ENCODE assay signal across 20 cellular contexts in genomic region chr3:184306573-184306972, GRCh38. TPM values are rescaled to one million over a fixed set of nuclear protein-coding genes. Genes with fewer than 3 reads are reported as not detected.
DNase-seq lines count a peak whose midpoint lies in the region; FAIRE-seq and TF ChIP-seq lines count a peak whose summit lies in the region.
"Had no signal": no experiment of that assay in that cellular context is flagged by ENCODE, and none has a peak within 500 bp of the region (broad histone marks: within the 10 kb centered on the region; RNA-seq: fewer than 3 reads in every experiment).

No MANE protein-coding gene starts in this region.

- peaks cover 61 to 66% of the 10 kb centered on the region in 2 donors for H3K36me3 ChIP-seq in mucosa of rectum (ENCODE audit: control insufficient read depth in 2 of 2, insufficient read depth in 2 of 2, low read length in 2 of 2)

- H3K4me1 Mint-ChIP-seq in activated T-cell treated with anti-CD3 and anti-CD28 coated beads, Interleukin-2, amount 50 U/mL, for 24 hours (ENCODE audit: low read depth): peaks cover 23% of the 10 kb centered on the region
- peaks cover 14% of the 10 kb centered on the region for H3K4me1 Mint-ChIP-seq in endothelial cell (ENCODE audit: unreplicated experiment)
- H3K4me1 Mint-ChIP-seq: B cell, GM23338 had no signal

- FAIRE-seq in D721Med (lab: Jason Lieb, UNC): no peak
- FAIRE-seq: GM12892, GM18507, H54 had no signal

- H3K9me3 Mint-ChIP-seq in activated T-cell treated with anti-CD3 and anti-CD28 coated beads, Interleukin-2, amount 50 U/mL, for 24 hours: no peaks in the 10 kb centered on the region
- H3K9me3 Mint-ChIP-seq in endothelial cell (ENCODE audit: unreplicated experiment): no peaks in the 10 kb centered on the region
- H3K9me3 Mint-ChIP-seq: CD8-positive, alpha-beta T cell; GM23338 had no signal

- no peak overlapping the region for H3K4me3 Mint-ChIP-seq in activated T-cell treated with anti-CD3 and anti-CD28 coated beads, Interleukin-2, amount 50 U/mL, for 24 hours
- H3K4me3 Mint-ChIP-seq in endothelial cell (ENCODE audit: unreplicated experiment): peak overlapping the region; percentile 47
- H3K4me3 Mint-ChIP-seq: B cell; CD8-positive, alpha-beta T cell; GM23338 had no signal

- H3K27ac Mint-ChIP-seq in activated T-cell treated with anti-CD3 and anti-CD28 coated beads, Interleukin-2, amount 50 U/mL, for 24 hours: peak overlapping the region; percentile 45
- H3K27ac Mint-ChIP-seq in endothelial cell (ENCODE audit: unreplicated experiment): no peak overlapping the region
- H3K27ac Mint-ChIP-seq: B cell; CD8-positive, alpha-beta T cell; GM23338 had no signal

- no peak overlapping the region for H3K4me3 ChIP-seq in mucosa of rectum (ENCODE audit: low read length in 2 of 2)
- H3K4me3 ChIP-seq: BLaER1 treated with 17β-estradiol and CSF1 and Interleukin-3, amounts not matched to agents 10 nM and 100 nM; GM23338 had no signal

- H3K36me3 Mint-ChIP-seq in activated T-cell treated with anti-CD3 and anti-CD28 coated beads, Interleukin-2, amount 50 U/mL, for 24 hours (ENCODE audit: low read depth): peaks cover 87% of the 10 kb centered on the region
- H3K36me3 Mint-ChIP-seq in endothelial cell (ENCODE audit: low read depth, unreplicated experiment): peaks cover 71% of the 10 kb centered on the region

- H3K27me3 ChIP-seq in mucosa of rectum (ENCODE audit: control insufficient read depth in 2 of 2, insufficient read depth in 2 of 2, low read length in 2 of 2): no peaks in the 10 kb centered on the region
- H3K27me3 ChIP-seq: BLaER1 treated with 17β-estradiol and CSF1 and Interleukin-3, amounts not matched to agents 10 nM and 100 nM had no signal

- no peaks in the 10 kb centered on the region for H3K27me3 Mint-ChIP-seq in activated T-cell treated with anti-CD3 and anti-CD28 coated beads, Interleukin-2, amount 50 U/mL, for 24 hours
- peaks cover 6% of the 10 kb centered on the region for H3K27me3 Mint-ChIP-seq in endothelial cell (ENCODE audit: unreplicated experiment)
- H3K27me3 Mint-ChIP-seq: B cell had no signal

- H3K4me1 ChIP-seq in mucosa of rectum (ENCODE audit: control insufficient read depth in 2 of 2, insufficient read depth in 2 of 2, low read length in 2 of 2): peaks cover 7 to 8% of the 10 kb centered on the region in 2 donors

- no peaks in the 10 kb centered on the region for H3K9me3 ChIP-seq in mucosa of rectum (ENCODE audit: control insufficient read depth in 2 of 2, low read length in 2 of 2)
- H3K9me3 ChIP-seq: BLaER1 treated with 17β-estradiol and CSF1 and Interleukin-3, amounts not matched to agents 10 nM and 100 nM had no signal

- TF ChIP-seq CTCF in endothelial cell (IDR thresholded peaks at IDR 0.05; ENCODE audit: unreplicated experiment) (no peak), D721Med (IDR thresholded peaks at IDR 0.05; ENCODE audit: insufficient read depth, missing control alignments) (no peak)

- DNase-seq in activated T-cell treated with anti-CD3 and anti-CD28 coated beads, Interleukin-2, amount 50 U/mL, for 24 hours: no peak
- DNase-seq in activated T-cell treated with anti-CD3 and anti-CD28 coated beads for 4 hours: no peak
- no peak for DNase-seq in endothelial cell (ENCODE audit: low spot score)
- DNase-seq in D721Med (ENCODE audit: insufficient read length, low spot score): no peak
- DNase-seq in 8988T: no peak
- DNase-seq in amniotic stem cell (lab: John Stamatoyannopoulos, UW): no peak
- DNase-seq: CD8-positive, alpha-beta T cell; DMS79; GDM1; HCEC 1CT had no signal

- H3K9ac ChIP-seq in mucosa of rectum (ENCODE audit: low read depth in 1 of 2, low read length in 2 of 2): no peak overlapping the region

- peak overlapping the region; percentile 10 to 58 for H3K27ac ChIP-seq in mucosa of rectum (ENCODE audit: low read depth in 2 of 2, low read length in 2 of 2)
- H3K27ac ChIP-seq: BLaER1 treated with 17β-estradiol and CSF1 and Interleukin-3, amounts not matched to agents 10 nM and 100 nM had no signal

RNA-seq across cellular contexts. Expression of gene PSMD2, which starts 7.5 kb away (rescaled TPM):
- total RNA-seq in endothelial cell (ENCODE audit: unreplicated experiment): 292 TPM

RNA-seq across cellular contexts. Expression of gene EIF4G1, which starts 7.8 kb away (rescaled TPM):
- 390 TPM for total RNA-seq in endothelial cell (ENCODE audit: unreplicated experiment)

RNA-seq across cellular contexts. Expression of gene ECE2, which starts 30.8 kb away (rescaled TPM):
- total RNA-seq in endothelial cell (ENCODE audit: unreplicated experiment): not detected
- total RNA-seq: A172; B cell; CD8-positive, alpha-beta T cell; Daoy; HT-29 had no signal

RNA-seq across cellular contexts. Expression of gene FAM131A, which starts 30.8 kb away (rescaled TPM):
- 15.8 TPM for total RNA-seq in endothelial cell (ENCODE audit: unreplicated experiment)

RNA-seq across cellular contexts. Expression of gene CAMK2N2, which starts 45.2 kb away (rescaled TPM):
- not detected for total RNA-seq in endothelial cell (ENCODE audit: unreplicated experiment)
- total RNA-seq: B cell; CD8-positive, alpha-beta T cell; HT-29 had no signal
